ENCODE assay signal across 1 cellular context in genomic region chr10:101780818-101781654, GRCh38.
TF ChIP-seq lines count a peak whose summit lies in the region.

No MANE protein-coding gene starts in this region.

TF ChIP-seq in IMR-90, 13 proteins besides CTCF, POLR2A, EP300 and RAD21 (continued from another document):
- TF ChIP-seq SMC3 (IDR thresholded peaks at IDR 0.05; ENCODE audit: low read depth, low read length) = peak; percentile 89
TF ChIP-seq in IMR-90: peak in this region for 1.
